In genomic region chr16:53886482-53887378, GRCh38 we compare ENCODE assay signal across 26 cellular contexts.
"Had no signal": no experiment of that assay in that cellular context is flagged by ENCODE, and none has a peak within 500 bp of the region (broad histone marks: within the 10 kb centered on the region; RNA-seq: fewer than 3 reads in every experiment).

No MANE protein-coding gene starts in this region.

- H3K4me3 ChIP-seq: breast epithelium, colonic mucosa, SJSA1 had no signal

- DNase-seq: activated CD4-positive, alpha-beta T cell treated with anti-CD3 and anti-CD28 coated beads for 48 hours; activated CD4-positive, alpha-beta T cell treated with anti-CD3 and anti-CD28 coated beads, Interleukin-2, amount 50 U/mL, for 48 hours; activated CD8-positive, alpha-beta memory T cell treated with anti-CD3 and anti-CD28 coated beads, Interleukin-2, amount 10 ng/mL, durations not matched to agents 7 days and 5 days; activated effector memory CD4-positive, alpha-beta T cell treated with Interleukin-2 at 50 U/mL for 16 hours; activated naive CD4-positive, alpha-beta T cell; activated T-cell treated with anti-CD3 and anti-CD28 coated beads, Interleukin-2, amount 50 U/mL, for 24 hours; aorta; caudate nucleus; colonic mucosa; KG1; NCI-H1092 treated with DMSO at 0.1 percent for 48 hours; NCI-H1417 treated with DMSO at 0.1 percent for 48 hours; NCI-H187; NCI-H2081; NCI-H510A treated with DMSO at 0.1 percent for 48 hours; NK-92 treated with Interleukin-12 subunit alpha and Interleukin-12 subunit beta, amount 100 ng/mL, for 24 hours; OCI-M1; SHP77 had no signal

- H3K27ac ChIP-seq: colonic mucosa, RWPE1, SJSA1 had no signal

- H3K9me3 Mint-ChIP-seq: activated naive CD4-positive, alpha-beta T cell treated with anti-CD3 and anti-CD28 coated beads, Interleukin-2, amount 50 U/mL, for 24 hours; activated T-cell treated with anti-CD3 and anti-CD28 coated beads, Interleukin-2, amount 50 U/mL, for 24 hours; activated T-helper 1 cell treated with anti-CD3 and anti-CD28 coated beads, Interleukin-12 subunit alpha, Interleukin-12 subunit beta, Interleukin-2, Interleukin-4 antibody, amounts not matched to agents 30 ng/mL and 10 ng/mL and 1 ng/mL, durations not matched to agents 14 hours and 24 hours and 36 hours; T-helper 1 cell treated with Interleukin-12 subunit alpha and Interleukin-12 subunit beta and Interleukin-4 antibody, amounts not matched to agents 30 μg/mL and 1 μg/mL, for 36 hours had no signal

- H3K4me1 ChIP-seq: breast epithelium, colonic mucosa had no signal

- H3K4me1 Mint-ChIP-seq: activated naive CD4-positive, alpha-beta T cell treated with anti-CD3 and anti-CD28 coated beads, Interleukin-2, amount 50 U/mL, for 24 hours had no signal

- H3K27me3 Mint-ChIP-seq: activated CD8-positive, alpha-beta memory T cell treated with anti-CD3 and anti-CD28 coated beads, Interleukin-2, amount 10 ng/mL, durations not matched to agents 7 days and 5 days; activated naive CD4-positive, alpha-beta T cell treated with anti-CD3 and anti-CD28 coated beads, Interleukin-2, amount 50 U/mL, for 24 hours; activated T-cell treated with anti-CD3 and anti-CD28 coated beads, Interleukin-2, amount 50 U/mL, for 24 hours had no signal

- ATAC-seq: activated CD4-positive, CD25-positive, alpha-beta regulatory T cell treated with anti-CD3 and anti-CD28 coated beads, Interleukin-2, amount 50 U/mL, for 24 hours; activated CD8-positive, alpha-beta memory T cell treated with anti-CD3 and anti-CD28 coated beads, Interleukin-2, amount 10 ng/mL, durations not matched to agents 7 days and 5 days; Panc1 had no signal

- H3K27me3 ChIP-seq: breast epithelium, colonic mucosa, SJSA1 had no signal

- H3K36me3 ChIP-seq: breast epithelium, colonic mucosa had no signal

- H3K4me3 Mint-ChIP-seq: activated CD8-positive, alpha-beta memory T cell treated with anti-CD3 and anti-CD28 coated beads, Interleukin-2, amount 10 ng/mL, durations not matched to agents 7 days and 5 days; activated naive CD4-positive, alpha-beta T cell treated with anti-CD3 and anti-CD28 coated beads, Interleukin-2, amount 50 U/mL, for 24 hours; activated T-cell treated with anti-CD3 and anti-CD28 coated beads, Interleukin-2, amount 50 U/mL, for 24 hours; activated T-helper 1 cell treated with anti-CD3 and anti-CD28 coated beads, Interleukin-12 subunit alpha, Interleukin-12 subunit beta, Interleukin-2, Interleukin-4 antibody, amounts not matched to agents 30 ng/mL and 10 ng/mL and 1 ng/mL, durations not matched to agents 14 hours and 24 hours and 36 hours; T-helper 1 cell treated with Interleukin-12 subunit alpha and Interleukin-12 subunit beta and Interleukin-4 antibody, amounts not matched to agents 30 μg/mL and 1 μg/mL, for 36 hours had no signal

- H3K9me3 ChIP-seq: breast epithelium, colonic mucosa, SJSA1 had no signal

- H3K27ac Mint-ChIP-seq: activated CD8-positive, alpha-beta memory T cell treated with anti-CD3 and anti-CD28 coated beads, Interleukin-2, amount 10 ng/mL, durations not matched to agents 7 days and 5 days; activated naive CD4-positive, alpha-beta T cell treated with anti-CD3 and anti-CD28 coated beads, Interleukin-2, amount 50 U/mL, for 24 hours; activated T-cell treated with anti-CD3 and anti-CD28 coated beads, Interleukin-2, amount 50 U/mL, for 24 hours; activated T-helper 1 cell treated with anti-CD3 and anti-CD28 coated beads, Interleukin-12 subunit alpha, Interleukin-12 subunit beta, Interleukin-2, Interleukin-4 antibody, amounts not matched to agents 30 ng/mL and 10 ng/mL and 1 ng/mL, durations not matched to agents 14 hours and 24 hours and 36 hours; T-helper 1 cell treated with Interleukin-12 subunit alpha and Interleukin-12 subunit beta and Interleukin-4 antibody, amounts not matched to agents 30 μg/mL and 1 μg/mL, for 36 hours had no signal
